ENCODE assay signal across 9 cellular contexts in the genomic region with DNA sequence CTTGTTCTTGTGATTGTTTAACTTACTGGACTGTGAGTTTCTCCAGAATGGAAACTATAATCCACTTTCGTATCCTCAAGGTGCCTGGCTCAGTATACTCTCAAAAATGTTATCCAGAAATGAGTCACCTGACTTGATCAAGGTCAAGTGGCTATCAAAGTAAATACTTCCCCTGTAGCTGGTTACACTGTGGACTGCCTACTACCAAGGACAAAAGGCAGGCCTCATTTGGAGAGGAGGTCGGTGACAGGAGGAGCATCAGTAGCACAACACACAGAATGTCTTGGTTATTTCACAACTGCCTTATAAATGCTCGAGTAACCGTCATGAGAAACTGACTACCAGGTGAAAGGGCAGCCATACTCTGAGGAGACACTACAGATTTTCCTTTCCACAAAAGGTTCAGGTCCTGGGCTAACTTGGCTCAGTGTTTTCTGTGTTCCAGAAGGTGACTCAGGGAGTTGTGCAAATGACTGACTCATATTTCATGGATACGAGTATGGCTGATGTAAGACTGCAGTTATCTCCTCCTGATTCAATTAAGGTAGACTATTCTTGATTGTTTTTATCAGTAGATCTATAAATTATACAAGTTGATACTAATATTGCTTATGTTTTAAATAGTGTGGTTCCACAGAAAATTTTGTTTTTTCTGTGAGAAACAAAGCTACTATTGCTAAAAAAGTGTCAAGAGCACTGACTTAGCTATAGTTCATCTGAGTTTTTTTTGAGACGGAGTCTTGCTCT. TPM values are rescaled to one million over a fixed set of nuclear protein-coding genes. Genes with fewer than 3 reads are reported as not detected.
DNase-seq lines count a peak whose midpoint lies in the region; TF ChIP-seq lines count a peak whose summit lies in the region.
"Had no signal": no experiment of that assay in that cellular context is flagged by ENCODE, and none has a peak within 500 bp of the region (broad histone marks: within the 10 kb centered on the region; RNA-seq: fewer than 3 reads in every experiment).

No MANE protein-coding gene starts in this region.

- peaks cover 49% of the 10 kb centered on the region for H3K79me2 ChIP-seq in fibroblast of lung (ENCODE audit: control insufficient read depth, insufficient read depth, low read length)

- no peaks in the 10 kb centered on the region for H3K36me3 ChIP-seq in fibroblast of lung (ENCODE audit: control insufficient read depth, insufficient read depth, low read length)

- H2AFZ ChIP-seq in fibroblast of lung (ENCODE audit: low read length), result no peak overlapping the region

- TF ChIP-seq CTCF in fibroblast of lung (conservative IDR thresholded peaks at IDR 0.05 in 1 of 2, IDR thresholded peaks at IDR 0.05 in 1 of 2; ENCODE audit: low read depth in 1 of 2, low read length in 2 of 2), result no peak
- no peak for TF ChIP-seq CTCF in GM10248 (IDR thresholded peaks at IDR 0.05; ENCODE audit: control extremely low read depth, extremely low read depth, low read depth, missing control alignments)

- H3K9ac ChIP-seq in fibroblast of lung (ENCODE audit: insufficient read depth, low read length), result no peak overlapping the region
- H3K9ac ChIP-seq: KMS-11 had no signal

- H3K4me1 ChIP-seq in fibroblast of lung (ENCODE audit: control insufficient read depth, extremely low read depth, insufficient read depth, low read length), result peaks cover 13% of the 10 kb centered on the region

- no peaks in the 10 kb centered on the region for H3K9me3 ChIP-seq in fibroblast of lung (ENCODE audit: control insufficient read depth, insufficient read depth, low read depth, low read length)

- CTCF ChIA-PET in GM10248 (lab: Yijun Ruan, JAX), result interaction anchor here (1.5 kb wide), 2 partner anchors 22 to 114 kb away, joined by 3 to 5 read pairs; no protein-coding TSS in a partner anchor

- H4K20me1 ChIP-seq in fibroblast of lung (ENCODE audit: control insufficient read depth, extremely low read depth, insufficient read depth, low read length), result no peaks in the 10 kb centered on the region

- peak overlapping the region; percentile 73 for H3K27ac ChIP-seq in fibroblast of lung (ENCODE audit: insufficient read depth, low read length)
- H3K27ac ChIP-seq: KMS-11 had no signal

- peak overlapping the region; percentile 26 for H3K4me2 ChIP-seq in fibroblast of lung (ENCODE audit: extremely low read depth, insufficient read depth, low read length)
- H3K4me2 ChIP-seq: KMS-11 had no signal

- H3K27me3 ChIP-seq in fibroblast of lung (ENCODE audit: control insufficient read depth, insufficient read depth, low read length), result no peaks in the 10 kb centered on the region

- DNase-seq in GM04504 (ENCODE audit: low read depth) (peak; percentile 64), OCI-M1 (lab: John Stamatoyannopoulos, UW) (peak; percentile 30), fibroblast of lung (ENCODE audit: low read depth in 2 of 2) (peak; percentile 95 to 96), renal cortical epithelial cell (ENCODE audit: low read depth) (peak; percentile 98), superior temporal gyrus (ENCODE audit: extremely low spot score) (no peak), GM10248 (ENCODE audit: extremely low spot score) (no peak), ecto neural progenitor cell (ENCODE audit: low spot score) (no peak), nucleus accumbens (lab: John Stamatoyannopoulos, UW) (no peak)

- POLR2A ChIA-PET in GM10248 (lab: Yijun Ruan, JAX), result no interaction called here

- no peak overlapping the region for H3K4me3 ChIP-seq in fibroblast of lung (replicated peaks in 1 of 4; ENCODE audit: control extremely low read depth in 1 of 4, insufficient read depth in 1 of 4, low read depth in 3 of 4, low read length in 4 of 4)

RNA-seq across cellular contexts. Expression of a gene that starts 4.2 kb away (rescaled TPM):
- 34.7 and 38.5 TPM in 2 replicates for total RNA-seq in fibroblast of lung
- 66.4 and 74.5 TPM in 2 replicates for polyA plus RNA-seq in fibroblast of lung
- 40.1 and 53.4 TPM in 2 replicates for polyA plus RNA-seq in fibroblast of lung (2012)
- 19.9 and 87.6 TPM in 2 replicates for polyA minus RNA-seq in fibroblast of lung (ENCODE audit: low replicate concordance)
- total RNA-seq in renal cortical epithelial cell, result 59.3 and 66.3 TPM in 2 replicates

Comparison
In these comparisons a context has a peak if more than half of its experiments do, and no peak if none do; other contexts are left out.
1. DNase-seq: peak in GM04504 (single experiment), OCI-M1 (single experiment), fibroblast of lung (2 of 2) and renal cortical epithelial cell (single experiment); none in superior temporal gyrus (single experiment), GM10248 (single experiment), ecto neural progenitor cell (single experiment) and nucleus accumbens (0 of 56).